ENCODE assay signal across 14 cellular contexts in the genomic region with DNA sequence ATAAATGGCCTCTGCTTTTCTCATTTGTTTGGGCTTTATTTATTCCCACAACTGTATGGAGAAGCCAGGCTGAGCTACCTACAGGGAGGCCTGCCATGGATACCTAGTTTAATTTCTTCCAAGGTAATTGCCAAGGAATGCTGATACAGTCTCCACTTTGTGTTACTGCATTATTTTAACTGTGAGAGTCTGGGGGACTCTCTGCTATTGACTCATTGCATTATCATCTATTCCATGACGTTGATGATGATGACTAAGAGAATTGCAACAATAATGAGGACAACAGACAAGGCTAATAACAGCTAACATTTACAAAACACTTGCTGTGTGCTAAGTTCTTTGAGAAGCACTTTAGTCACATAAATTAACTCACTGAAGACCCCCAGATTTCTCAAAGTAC.
DNase-seq lines count a peak whose midpoint lies in the region; ATAC-seq and TF ChIP-seq lines count a peak whose summit lies in the region.
"Had no signal": no experiment of that assay in that cellular context is flagged by ENCODE, and none has a peak within 500 bp of the region (broad histone marks: within the 10 kb centered on the region; RNA-seq: fewer than 3 reads in every experiment).

No MANE protein-coding gene starts in this region.

- no peak overlapping the region for H3K4me3 ChIP-seq in fibroblast of mammary gland (ENCODE audit: control insufficient read depth, low read depth, low read length)
- no peak overlapping the region for H3K4me3 ChIP-seq in SJCRH30
- H3K4me3 ChIP-seq: heart right ventricle, prostate gland had no signal

- no peak for TF ChIP-seq CTCF in fibroblast of mammary gland (conservative IDR thresholded peaks at IDR 0.05; ENCODE audit: control insufficient read depth, insufficient read depth, low read depth, low read length)

- no peaks in the 10 kb centered on the region for H3K36me3 ChIP-seq in SJCRH30
- H3K36me3 ChIP-seq: heart right ventricle, prostate gland had no signal

- no peaks in the 10 kb centered on the region for H3K4me1 ChIP-seq in SJCRH30
- H3K4me1 ChIP-seq: prostate gland had no signal

- peak; percentile 92 for DNase-seq in HCEC 1CT
- DNase-seq in SK-MEL-5 (ENCODE audit: low read depth, low spot score) = peak; percentile 8
- DNase-seq in fibroblast of mammary gland (ENCODE audit: low read depth) = peak; percentile 97
- peak; percentile 84 for DNase-seq in stromal cell of bone marrow (ENCODE audit: low read depth)
- no peak for DNase-seq in SJCRH30
- DNase-seq in NCI-H128 (lab: John Stamatoyannopoulos, UW; ENCODE audit: unreplicated experiment) = no peak
- DNase-seq: activated CD4-positive, alpha-beta T cell treated with anti-CD3 and anti-CD28 coated beads, Interleukin-2, amount 50 U/mL, for 1 hour; activated gamma-delta T cell treated with Interleukin-2 at 50 U/mL for 16 hours; cortex of kidney; heart right ventricle; NCI-H1092; NCI-H510A treated with DMSO at 0.1 percent for 48 hours had no signal

- H3K27ac ChIP-seq in SJCRH30 = no peak overlapping the region
- H3K27ac ChIP-seq: prostate gland had no signal

- no peak for ATAC-seq in GM21717 (IDR thresholded peaks at IDR 0.05; ENCODE audit: unreplicated experiment)

- H3K27me3 ChIP-seq in SJCRH30 = no peaks in the 10 kb centered on the region
- H3K27me3 ChIP-seq: heart right ventricle had no signal

- H3K9me3 ChIP-seq in SJCRH30 (replicated peaks) = no peaks in the 10 kb centered on the region
- H3K9me3 ChIP-seq: heart right ventricle, prostate gland had no signal

- in situ Hi-C loops in SK-MEL-5 (cut with HindIII; ENCODE audit: low pct_unique_long_range_greater_than_20kb, low sequenced_read_pairs) = no loop called here

Comparison
In these comparisons a context has a peak if more than half of its experiments do, and no peak if none do; other contexts are left out.
1. DNase-seq: peak in HCEC 1CT (single experiment), SK-MEL-5 (single experiment), fibroblast of mammary gland (single experiment) and stromal cell of bone marrow (single experiment); none in SJCRH30 (0 of 2) and NCI-H128 (single experiment).